8 cellular contexts compared by ENCODE assay signal in the genomic region with DNA sequence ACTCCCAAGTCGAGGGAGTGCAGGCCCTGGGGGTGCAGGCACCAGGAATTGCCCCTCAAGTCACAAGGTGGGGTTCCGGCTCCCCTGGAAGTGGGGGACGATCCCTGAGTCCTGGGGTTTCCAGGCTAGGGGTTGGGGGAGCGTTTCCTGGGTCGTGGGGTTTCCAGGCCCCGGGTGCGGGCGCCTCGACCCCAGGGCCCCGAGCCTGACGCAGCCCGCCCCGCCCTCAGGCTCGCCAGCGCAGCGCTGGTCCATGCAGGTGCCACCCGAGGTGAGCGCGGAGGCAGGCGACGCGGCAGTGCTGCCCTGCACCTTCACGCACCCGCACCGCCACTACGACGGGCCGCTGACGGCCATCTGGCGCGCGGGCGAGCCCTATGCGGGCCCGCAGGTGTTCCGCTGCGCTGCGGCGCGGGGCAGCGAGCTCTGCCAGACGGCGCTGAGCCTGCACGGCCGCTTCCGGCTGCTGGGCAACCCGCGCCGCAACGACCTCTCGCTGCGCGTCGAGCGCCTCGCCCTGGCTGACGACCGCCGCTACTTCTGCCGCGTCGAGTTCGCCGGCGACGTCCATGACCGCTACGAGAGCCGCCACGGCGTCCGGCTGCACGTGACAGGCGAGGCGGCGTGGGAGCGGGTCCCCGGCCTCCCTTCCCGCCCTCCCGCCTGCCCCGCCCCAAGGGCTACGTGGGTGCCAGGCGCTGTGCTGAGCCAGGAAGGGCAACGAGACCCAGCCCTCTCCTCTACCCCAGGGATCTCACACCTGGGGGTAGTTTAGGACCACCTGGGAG. TPM values are rescaled to one million over a fixed set of nuclear protein-coding genes. Genes with fewer than 3 reads are reported as not detected.
A peak's percentile ranks its signal among the peaks of the same experiment; 100 is the strongest.
DNase-seq lines count a peak whose midpoint lies in the region; ATAC-seq and TF ChIP-seq lines count a peak whose summit lies in the region.

No MANE protein-coding gene starts in this region.

- TF ChIP-seq CTCF in tibial artery (IDR thresholded peaks at IDR 0.05): peak; percentile 17 to 37

- CTCF ChIA-PET in T-cell (lab: Charles Lee): no interaction called here

- H3K4me3 Mint-ChIP-seq in T-cell: peak overlapping the region in 2 of 3 donors; percentile 57 to 64

- POLR2A ChIA-PET in T-cell (lab: Charles Lee): no interaction called here

- H3K4me3 ChIP-seq in tibial artery: peak overlapping the region; percentile 34 to 52

- no peaks in the 10 kb centered on the region for H3K9me3 ChIP-seq in tibial artery

- ATAC-seq in Right ventricle myocardium inferior (peak; percentile 40), T-cell (replicated peaks in 1 of 4) (peak; percentile 49 to 81 (median 70)), GM21381 (IDR thresholded peaks at IDR 0.05; ENCODE audit: unreplicated experiment) (no peak), GM18868 (IDR thresholded peaks at IDR 0.05; ENCODE audit: unreplicated experiment) (no peak)

- peaks cover 0 to 30% (median 21%) of the 10 kb centered on the region in 4 donors for H3K4me1 ChIP-seq in tibial artery

- no peaks in the 10 kb centered on the region for H3K27me3 ChIP-seq in tibial artery

- H3K4me1 Mint-ChIP-seq in T-cell: peaks cover 13 to 17% (median 17%) of the 10 kb centered on the region in 3 donors

- no peaks in the 10 kb centered on the region for H3K9me3 Mint-ChIP-seq in T-cell

- DNase-seq in Right ventricle myocardium inferior (ENCODE audit: missing footprints) (peak; percentile 81), cardiac septum (ENCODE audit: low spot score) (no peak), T-cell (peak in 25 of 34 experiments; percentile 10 to 48 (median 23)), ecto neural progenitor cell (ENCODE audit: low spot score) (peak; percentile 81), mucosa of gallbladder (ENCODE audit: low spot score) (peak; percentile 68), tibial artery (no peak)

- H3K27me3 Mint-ChIP-seq in T-cell: peaks cover 41 to 47% of the 10 kb centered on the region in 2 donors

- H3K27ac Mint-ChIP-seq in T-cell: no peak overlapping the region

- peak overlapping the region in 1 of 2 donors; percentile 32 for H3K27ac ChIP-seq in tibial artery

- intact Hi-C loops in Right ventricle myocardium inferior (cut with DNase I): loop anchor here (2.0 to 5.0 kb wide), 2 partner anchors 100 to 115 kb away; no protein-coding TSS in a partner anchor
- intact Hi-C loops in cardiac septum (cut with DNase I): loop anchor here (2.0 to 5.0 kb wide), 3 partner anchors 60 to 145 kb away; no protein-coding TSS in a partner anchor
- intact Hi-C loops in tibial artery (cut with DNase I; ENCODE audit: low total_unique reads): no loop called here

- H3K36me3 Mint-ChIP-seq in T-cell: no peaks in the 10 kb centered on the region

- no peaks in the 10 kb centered on the region for H3K36me3 ChIP-seq in tibial artery

RNA-seq across cellular contexts. Expression of a gene that starts 12.0 kb away (rescaled TPM):
- total RNA-seq in Right ventricle myocardium inferior: not detected
- total RNA-seq in cardiac septum: not detected
- under 1 TPM in 1 of 5 donors, not detected in 4; 0.33 TPM for total RNA-seq in T-cell
- 4.7 TPM for total RNA-seq in mucosa of gallbladder

Comparison
In these comparisons a context has a peak if more than half of its experiments do, and no peak if none do; other contexts are left out.
1. DNase-seq: peak in Right ventricle myocardium inferior (single experiment), T-cell (25 of 34), ecto neural progenitor cell (single experiment) and mucosa of gallbladder (single experiment); none in cardiac septum (single experiment) and tibial artery (0 of 2).
2. ATAC-seq: peak in Right ventricle myocardium inferior (single experiment) and T-cell (4 of 4); none in GM21381 (single experiment) and GM18868 (single experiment).